ENCODE assay signal across 7 cellular contexts in the genomic region with DNA sequence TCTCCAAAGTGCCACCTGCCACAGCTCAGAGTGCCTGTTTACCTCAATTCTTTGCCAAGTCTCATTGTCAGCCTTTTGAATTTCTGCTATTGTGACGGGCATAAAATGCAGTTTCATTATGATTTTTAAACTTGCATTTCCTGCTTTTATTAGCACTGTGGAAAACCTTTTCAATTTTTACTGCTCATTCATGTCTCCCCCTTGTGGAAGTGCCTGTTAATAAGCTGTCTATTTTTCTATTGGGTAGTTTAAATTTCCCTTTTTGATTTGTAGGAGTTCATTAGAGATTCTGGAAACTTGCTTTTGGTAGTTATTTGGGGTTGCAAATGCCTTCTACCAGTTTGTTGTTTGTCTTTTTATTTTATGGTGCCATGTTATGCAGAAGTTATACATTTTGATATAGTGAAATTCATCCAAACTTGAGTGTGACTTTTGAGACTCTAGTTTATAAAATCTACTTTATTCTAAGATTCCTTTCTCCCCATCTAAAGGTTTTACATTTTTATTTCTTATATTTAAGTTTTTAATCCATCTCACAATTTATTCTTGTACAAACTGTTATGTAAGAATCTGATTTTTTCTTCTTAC. TPM values are rescaled to one million over a fixed set of nuclear protein-coding genes. Genes with fewer than 3 reads are reported as not detected.
DNase-seq lines count a peak whose midpoint lies in the region; ATAC-seq and TF ChIP-seq lines count a peak whose summit lies in the region.

No MANE protein-coding gene starts in this region.

- no peak overlapping the region for H3K4me3 Mint-ChIP-seq in progenitor cell of endocrine pancreas (ENCODE audit: low read depth)

- H3K27me3 Mint-ChIP-seq in progenitor cell of endocrine pancreas = no peaks in the 10 kb centered on the region

- ATAC-seq in esophagus mucosa = peak; percentile 68

- DNase-seq in progenitor cell of endocrine pancreas (ENCODE audit: low spot score, unreplicated experiment) = no peak
- no peak for DNase-seq in NK-92 (lab: John Stamatoyannopoulos, UW; ENCODE audit: unreplicated experiment)
- DNase-seq in HUDEP-2 (lab: John Stamatoyannopoulos, UW; ENCODE audit: unreplicated experiment in 76 of 76) = no peak
- no peak for DNase-seq in activated T-cell treated with anti-CD3 and anti-CD28 coated beads for 4 hours

- no peaks in the 10 kb centered on the region for H3K9me3 ChIP-seq in OCI-LY1 (ENCODE audit: low read length)

- H3F3A ChIP-seq in OCI-LY1 (ENCODE audit: insufficient read depth, low read length) = no peaks in the 10 kb centered on the region

- H3K27me3 ChIP-seq in OCI-LY1 (ENCODE audit: insufficient read depth, low read length) = no peaks in the 10 kb centered on the region

- peaks cover 7% of the 10 kb centered on the region for H3K4me1 Mint-ChIP-seq in progenitor cell of endocrine pancreas (ENCODE audit: low read depth)

- H3K9ac ChIP-seq in OCI-LY1 (ENCODE audit: low read length) = no peak overlapping the region

- no peak overlapping the region for H3K27ac ChIP-seq in OCI-LY1 (ENCODE audit: low read depth, low read length, poor library complexity, severe bottlenecking)

- no peak overlapping the region for H3K4me3 ChIP-seq in OCI-LY1 (ENCODE audit: low read depth, low read length, poor library complexity, severe bottlenecking)

- no peak overlapping the region for H3K4me2 ChIP-seq in OCI-LY1 (ENCODE audit: low read length)

- no peaks in the 10 kb centered on the region for H3K9me2 ChIP-seq in OCI-LY1 (ENCODE audit: low read depth, low read length)

- no peaks in the 10 kb centered on the region for H3K36me3 ChIP-seq in OCI-LY1 (ENCODE audit: insufficient read depth, low read length)

- peaks cover 7% of the 10 kb centered on the region for H3K9me3 Mint-ChIP-seq in progenitor cell of endocrine pancreas (ENCODE audit: low read depth)

- peak; percentile 49 for TF ChIP-seq CTCF in GM12872 (IDR thresholded peaks at IDR 0.05; ENCODE audit: insufficient read depth, low read depth, low read length)
- peak; percentile 61 for TF ChIP-seq CTCF in OCI-LY1 (IDR thresholded peaks at IDR 0.05; ENCODE audit: low read length)
- peak; percentile 62 for TF ChIP-seq CTCF in progenitor cell of endocrine pancreas (IDR thresholded peaks at IDR 0.05; ENCODE audit: unreplicated experiment)

- no peak overlapping the region for H3K27ac Mint-ChIP-seq in progenitor cell of endocrine pancreas

- no peak overlapping the region for H2AFZ ChIP-seq in OCI-LY1 (ENCODE audit: low read length)

- H3K36me3 Mint-ChIP-seq in progenitor cell of endocrine pancreas (ENCODE audit: insufficient read depth) = peaks cover 1% of the 10 kb centered on the region

- no peaks in the 10 kb centered on the region for H4K20me1 ChIP-seq in OCI-LY1 (ENCODE audit: insufficient read depth, low read length)

- no peaks in the 10 kb centered on the region for H3K4me1 ChIP-seq in OCI-LY1 (ENCODE audit: insufficient read depth, low read length, severe bottlenecking)

- H3K79me2 ChIP-seq in OCI-LY1 (ENCODE audit: insufficient read depth, low read length) = no peaks in the 10 kb centered on the region

RNA-seq across cellular contexts. Expression of a gene that starts 53.9 kb away (rescaled TPM):
- total RNA-seq in esophagus mucosa (35.1 TPM), progenitor cell of endocrine pancreas (39.1 and 41.6 TPM in 2 replicates)
